1 cellular context compared by ENCODE assay signal in genomic region chr2:43210125-43210466, GRCh38.
TF ChIP-seq lines count a peak whose summit lies in the region.

No MANE protein-coding gene starts in this region.

TF ChIP-seq in K562, 482 proteins besides CTCF, POLR2A, EP300 and RAD21 (continued from another document):
- TF ChIP-seq ZNF57 (CRISPR knock-in tag; IDR thresholded peaks at IDR 0.05) (no peak), POLR3A (IDR thresholded peaks at IDR 0.05; ENCODE audit: borderline replicate concordance, extremely low read depth, insufficient read depth, insufficient read length) (no peak), FUS (optimal IDR thresholded peaks at IDR 0.05; ENCODE audit: low read depth, low read length) (no peak), TCF7 (IDR thresholded peaks at IDR 0.05; ENCODE audit: borderline replicate concordance) (no peak), ARID3B (CRISPR knock-in tag; IDR thresholded peaks at IDR 0.05; ENCODE audit: borderline replicate concordance) (0 out of 2 replicates have a peak, but pooled peaks have one; percentile 49), ZFX (CRISPR knock-in tag; IDR thresholded peaks at IDR 0.05) (peak; percentile 71; the same call in 1 of the 2 replicates), CBX2 (IDR thresholded peaks at IDR 0.05; ENCODE audit: insufficient read depth, low read length, poor library complexity, severe bottlenecking) (no peak)
